Comparison of ENCODE assay signal across 9 cellular contexts in genomic region chr6:71287038-71287437, GRCh38. TPM values are rescaled to one million over a fixed set of nuclear protein-coding genes. Genes with fewer than 3 reads are reported as not detected.
A peak's percentile ranks its signal among the peaks of the same experiment; 100 is the strongest.
DNase-seq lines count a peak whose midpoint lies in the region; ATAC-seq lines count a peak whose summit lies in the region.
"Had no signal": no experiment of that assay in that cellular context is flagged by ENCODE, and none has a peak within 500 bp of the region (broad histone marks: within the 10 kb centered on the region; RNA-seq: fewer than 3 reads in every experiment).

No MANE protein-coding gene starts in this region.

- H3K4me3 ChIP-seq in SJCRH30, result peak overlapping the region; percentile 65

- no peak overlapping the region for H3K27ac ChIP-seq in SJCRH30
- H3K27ac ChIP-seq in substantia nigra (ENCODE audit: low read depth, low read length, poor library complexity, severe bottlenecking), result peak overlapping the region; percentile 90

- H3K36me3 ChIP-seq in SJCRH30, result no peaks in the 10 kb centered on the region

- H3K9me3 ChIP-seq in SJCRH30 (replicated peaks), result no peaks in the 10 kb centered on the region

- peaks cover 10% of the 10 kb centered on the region; the same call in 1 of the 2 replicates for H3K4me1 ChIP-seq in SJCRH30

- H3K27me3 ChIP-seq in SJCRH30, result no peaks in the 10 kb centered on the region

- ATAC-seq in left ventricle myocardium superior, result peak; percentile 32
- ATAC-seq in GM21528 (IDR thresholded peaks at IDR 0.05; ENCODE audit: low FRiP score, unreplicated experiment), result no peak

- intact Hi-C loops in left ventricle myocardium superior (cut with micrococcal nuclease), result no loop called here

- DNase-seq in NCI-H2107 treated with DMSO at 0.1 percent for 48 hours (lab: John Stamatoyannopoulos, UW; ENCODE audit: unreplicated experiment) (peak; percentile 9), NCI-H2107 (lab: John Stamatoyannopoulos, UW) (no peak), SJCRH30 (peak in 1 of 2 experiments; percentile 57), left ventricle myocardium superior (peak; percentile 29), substantia nigra (lab: John Stamatoyannopoulos, UW) (peak in 3 of 49 donors; percentile 10 to 20 (median 15))
- no peak for DNase-seq in stimulated activated CD8-positive, alpha-beta memory T cell treated with anti-CD3 and anti-CD28 coated beads, Interleukin-4, amount 100 ng/mL, for 48 hours
- DNase-seq in stimulated activated naive CD4-positive, alpha-beta T cell treated with Interleukin-2 at 50 U/mL for 16 hours (lab: John Stamatoyannopoulos, UW), result no peak
- DNase-seq: NCI-H1092 treated with DMSO at 0.1 percent for 48 hours had no signal

RNA-seq across cellular contexts. Expression of gene OGFRL1, which starts 1.6 kb away (rescaled TPM):
- 14.3 and 18.6 TPM in 2 replicates for total RNA-seq in SJCRH30 (2014; rRNA removed; shearing (Covaris generic))
- 10.0 TPM for total RNA-seq in left ventricle myocardium superior

Comparison
In these comparisons a context has a peak if more than half of its experiments do, and no peak if none do; other contexts are left out.
1. DNase-seq: peak in NCI-H2107 treated with DMSO at 0.1 percent for 48 hours (single experiment) and left ventricle myocardium superior (single experiment); none in NCI-H2107 (single experiment), stimulated activated CD8-positive, alpha-beta memory T cell treated with anti-CD3 and anti-CD28 coated beads, Interleukin-4, amount 100 ng/mL, for 48 hours (single experiment) and stimulated activated naive CD4-positive, alpha-beta T cell treated with Interleukin-2 at 50 U/mL for 16 hours (single experiment).